34 cellular contexts compared by ENCODE assay signal in the genomic region with DNA sequence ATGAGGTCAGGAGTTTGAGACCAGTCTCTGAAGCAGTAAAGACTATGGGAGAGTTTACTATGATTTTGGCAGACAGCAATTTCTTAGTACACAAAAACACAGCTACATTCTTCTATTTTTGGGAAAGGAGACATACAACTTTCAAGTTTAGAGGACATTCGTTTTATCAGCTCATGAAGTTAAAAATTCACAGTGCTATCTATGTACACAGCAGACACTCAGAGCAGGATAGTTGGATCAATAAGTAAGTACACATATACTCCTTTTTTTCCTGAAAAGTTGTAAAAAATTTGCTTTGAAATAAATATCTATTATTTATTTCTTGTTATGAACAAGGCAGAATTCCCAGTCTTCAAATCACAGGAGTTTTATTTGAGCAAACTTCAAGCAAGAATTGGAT.
"Had no signal": no experiment of that assay in that cellular context is flagged by ENCODE, and none has a peak within 500 bp of the region (broad histone marks: within the 10 kb centered on the region; RNA-seq: fewer than 3 reads in every experiment).

No MANE protein-coding gene starts in this region.

- H3K9me3 Mint-ChIP-seq: activated B cell treated with CpG ODN at 0.5 μM for 24 hours; activated CD8-positive, alpha-beta T cell treated with anti-CD3 and anti-CD28 coated beads for 36 hours; activated naive CD4-positive, alpha-beta T cell treated with anti-CD3 and anti-CD28 coated beads, Interleukin-2, amount 50 U/mL, for 24 hours; activated naive CD8-positive, alpha-beta T cell treated with anti-CD3 and anti-CD28 coated beads for 36 hours; activated naive CD8-positive, alpha-beta T cell treated with anti-CD3 and anti-CD28 coated beads, Interleukin-2, amount 50 U/mL, for 24 hours; activated T-helper 1 cell treated with anti-CD3 and anti-CD28 coated beads, Interleukin-12 subunit alpha, Interleukin-12 subunit beta, Interleukin-2, Interleukin-4 antibody, amounts not matched to agents 30 ng/mL and 10 ng/mL and 1 ng/mL, durations not matched to agents 14 hours and 24 hours and 36 hours; activated T-helper 2 cell treated with anti-CD3 and anti-CD28 coated beads, Interferon-gamma antibody, Interleukin-2, Interleukin-4, amounts not matched to agents 10 μg/mL and 5 μg/mL and 100 μg/mL, durations not matched to agents 14 hours and 24 hours and 36 hours had no signal

- H3K36me3 ChIP-seq: adrenal gland, esophagus muscularis mucosa, gastrocnemius medialis, WERI-Rb-1 had no signal

- H3K4me1 Mint-ChIP-seq: activated B cell treated with CpG ODN at 0.5 μM for 24 hours; activated naive CD4-positive, alpha-beta T cell treated with anti-CD3 and anti-CD28 coated beads, Interleukin-2, amount 50 U/mL, for 24 hours; activated naive CD8-positive, alpha-beta T cell treated with anti-CD3 and anti-CD28 coated beads for 36 hours; activated naive CD8-positive, alpha-beta T cell treated with anti-CD3 and anti-CD28 coated beads, Interleukin-2, amount 50 U/mL, for 24 hours had no signal

- H3K4me3 ChIP-seq: adrenal gland, body of pancreas, esophagus muscularis mucosa, gastrocnemius medialis had no signal

- H3K9me3 ChIP-seq: adrenal gland, body of pancreas, esophagus muscularis mucosa, gastrocnemius medialis had no signal

- H3K27me3 Mint-ChIP-seq: activated B cell treated with CpG ODN at 0.5 μM for 24 hours; activated CD8-positive, alpha-beta T cell treated with anti-CD3 and anti-CD28 coated beads for 36 hours; activated naive CD4-positive, alpha-beta T cell treated with anti-CD3 and anti-CD28 coated beads, Interleukin-2, amount 50 U/mL, for 24 hours; activated naive CD8-positive, alpha-beta T cell treated with anti-CD3 and anti-CD28 coated beads, Interleukin-2, amount 50 U/mL, for 24 hours had no signal

- H3K27me3 ChIP-seq: adrenal gland, body of pancreas, esophagus muscularis mucosa, foreskin keratinocyte, gastrocnemius medialis had no signal

- H3K4me3 Mint-ChIP-seq: activated B cell treated with CpG ODN at 0.5 μM for 24 hours; activated CD8-positive, alpha-beta T cell treated with anti-CD3 and anti-CD28 coated beads for 36 hours; activated naive CD4-positive, alpha-beta T cell treated with anti-CD3 and anti-CD28 coated beads for 36 hours; activated naive CD4-positive, alpha-beta T cell treated with anti-CD3 and anti-CD28 coated beads, Interleukin-2, amount 50 U/mL, for 24 hours; activated naive CD8-positive, alpha-beta T cell treated with anti-CD3 and anti-CD28 coated beads for 36 hours; activated naive CD8-positive, alpha-beta T cell treated with anti-CD3 and anti-CD28 coated beads, Interleukin-2, amount 50 U/mL, for 24 hours; activated T-helper 1 cell treated with anti-CD3 and anti-CD28 coated beads, Interleukin-12 subunit alpha, Interleukin-12 subunit beta, Interleukin-2, Interleukin-4 antibody, amounts not matched to agents 30 ng/mL and 10 ng/mL and 1 ng/mL, durations not matched to agents 14 hours and 24 hours and 36 hours had no signal

- H3K27ac ChIP-seq: adrenal gland, body of pancreas, esophagus muscularis mucosa, foreskin keratinocyte, gastrocnemius medialis, WERI-Rb-1 had no signal

- DNase-seq: activated B cell treated with CpG ODN at 0.5 μM for 24 hours; activated CD4-positive, alpha-beta T cell treated with anti-CD3 and anti-CD28 coated beads for 48 hours; activated CD4-positive, alpha-beta T cell treated with anti-CD3 and anti-CD28 coated beads, Interleukin-2, amount 50 U/mL, for 1 hour; activated CD4-positive, alpha-beta T cell treated with anti-CD3 and anti-CD28 coated beads, Interleukin-2, amount 50 U/mL, for 48 hours; activated CD8-positive, alpha-beta memory T cell treated with anti-CD3 and anti-CD28 coated beads for 24 hours; activated CD8-positive, alpha-beta memory T cell treated with anti-CD3 and anti-CD28 coated beads, Interleukin-2, amount 50 U/mL, for 4 hours; activated CD8-positive, alpha-beta T cell treated with anti-CD3 and anti-CD28 coated beads for 36 hours; activated effector memory CD4-positive, alpha-beta T cell treated with anti-CD3 and anti-CD28 coated beads, Interleukin-2, amount 50 U/mL, for 16 hours; activated naive CD4-positive, alpha-beta T cell treated with anti-CD3 and anti-CD28 coated beads for 36 hours; activated naive CD8-positive, alpha-beta T cell treated with anti-CD3 and anti-CD28 coated beads for 36 hours; activated naive CD8-positive, alpha-beta T cell treated with anti-CD3 and anti-CD28 coated beads, Interleukin-2, amount 50 U/mL, for 24 hours; activated T-cell treated with anti-CD3 and anti-CD28 coated beads, Interleukin-2, amount 50 U/mL, for 1 hour; activated T-cell treated with anti-CD3 and anti-CD28 coated beads, Interleukin-2, amount 50 U/mL, for 48 hours; adrenal gland; amygdala; aorta; body of pancreas; caudate nucleus; cortex of kidney; dermis blood vessel endothelial cell; effector CD8-positive, alpha-beta T cell; erythroblast; foreskin keratinocyte; gastrocnemius medialis; glutamatergic neuron; T-helper 2 cell; WERI-Rb-1 had no signal

- H3K4me1 ChIP-seq: adrenal gland, body of pancreas, esophagus muscularis mucosa, foreskin keratinocyte, gastrocnemius medialis had no signal

- H3K36me3 Mint-ChIP-seq: activated naive CD4-positive, alpha-beta T cell treated with anti-CD3 and anti-CD28 coated beads, Interleukin-2, amount 50 U/mL, for 24 hours; activated naive CD8-positive, alpha-beta T cell treated with anti-CD3 and anti-CD28 coated beads for 36 hours had no signal

- H3K27ac Mint-ChIP-seq: activated B cell treated with CpG ODN at 0.5 μM for 24 hours; activated CD8-positive, alpha-beta T cell treated with anti-CD3 and anti-CD28 coated beads for 36 hours; activated naive CD4-positive, alpha-beta T cell treated with anti-CD3 and anti-CD28 coated beads for 36 hours; activated naive CD4-positive, alpha-beta T cell treated with anti-CD3 and anti-CD28 coated beads, Interleukin-2, amount 50 U/mL, for 24 hours; activated naive CD8-positive, alpha-beta T cell treated with anti-CD3 and anti-CD28 coated beads for 36 hours; activated naive CD8-positive, alpha-beta T cell treated with anti-CD3 and anti-CD28 coated beads, Interleukin-2, amount 50 U/mL, for 24 hours; activated T-helper 1 cell treated with anti-CD3 and anti-CD28 coated beads, Interleukin-12 subunit alpha, Interleukin-12 subunit beta, Interleukin-2, Interleukin-4 antibody, amounts not matched to agents 30 ng/mL and 10 ng/mL and 1 ng/mL, durations not matched to agents 14 hours and 24 hours and 36 hours; activated T-helper 2 cell treated with anti-CD3 and anti-CD28 coated beads, Interferon-gamma antibody, Interleukin-2, Interleukin-4, amounts not matched to agents 10 μg/mL and 5 μg/mL and 100 μg/mL, durations not matched to agents 14 hours and 24 hours and 36 hours had no signal

- ATAC-seq: activated CD4-positive, CD25-positive, alpha-beta regulatory T cell treated with anti-CD3 and anti-CD28 coated beads, Interleukin-2, amount 50 U/mL, for 24 hours; activated CD8-positive, alpha-beta T cell treated with anti-CD3 and anti-CD28 coated beads for 36 hours; activated naive CD8-positive, alpha-beta T cell treated with anti-CD3 and anti-CD28 coated beads, Interleukin-2, amount 50 U/mL, for 24 hours; body of pancreas; foreskin keratinocyte; gastrocnemius medialis had no signal

- FAIRE-seq: colon, TTC549 had no signal
